Comparison of ENCODE assay signal across 29 cellular contexts in genomic region chr4:1779588-1780382, GRCh38. TPM values are rescaled to one million over a fixed set of nuclear protein-coding genes. Genes with fewer than 3 reads are reported as not detected.
DNase-seq lines count a peak whose midpoint lies in the region; ATAC-seq and TF ChIP-seq lines count a peak whose summit lies in the region.
"Had no signal": no experiment of that assay in that cellular context is flagged by ENCODE, and none has a peak within 500 bp of the region (broad histone marks: within the 10 kb centered on the region; RNA-seq: fewer than 3 reads in every experiment).

No MANE protein-coding gene starts in this region.

- intact Hi-C loops in PC-9 (cut with micrococcal nuclease; ENCODE audit: unreplicated experiment), result loop anchor here (5.0 kb wide), 1 partner anchor 52 kb away; no protein-coding TSS in a partner anchor

- no peak overlapping the region for H3T11ph ChIP-seq in H9 (ENCODE audit: low read length)

- no peak overlapping the region for H2BK12ac ChIP-seq in H9 (ENCODE audit: insufficient read length, low read depth, low read length)
- peak overlapping the region; percentile 100 for H2BK12ac ChIP-seq in neuronal stem cell (ENCODE audit: low read length)

- no peaks in the 10 kb centered on the region for H3K79me1 ChIP-seq in H9 (ENCODE audit: insufficient read depth, low read depth, low read length, poor library complexity, severe bottlenecking)
- no peaks in the 10 kb centered on the region for H3K79me1 ChIP-seq in neuronal stem cell (ENCODE audit: low read depth, low read length)

- CTCF ChIA-PET in PC-9 (lab: Charles Lee), result no interaction called here

- H3K9me2 ChIP-seq in PC-9 (ENCODE audit: insufficient read depth) (no peaks in the 10 kb centered on the region), MM.1S (replicated peaks; ENCODE audit: insufficient read depth, low read length) (no peaks in the 10 kb centered on the region)

- H3K4me2 ChIP-seq in H9 (ENCODE audit: insufficient read depth, insufficient read length, low read length) (no peak overlapping the region), PC-9 (no peak overlapping the region), neuronal stem cell (ENCODE audit: insufficient read depth, low read length, poor library complexity, severe bottlenecking) (no peak overlapping the region), MM.1S (ENCODE audit: low read depth, low read length) (no peak overlapping the region)

- no peaks in the 10 kb centered on the region for H3K9me3 Mint-ChIP-seq in H9
- no peaks in the 10 kb centered on the region for H3K9me3 Mint-ChIP-seq in activated T-cell treated with anti-CD3 and anti-CD28 coated beads, Interleukin-2, amount 50 U/mL, for 4 hours
- H3K9me3 Mint-ChIP-seq: CD8-positive, alpha-beta T cell had no signal

- no peak overlapping the region for H3K4me3 Mint-ChIP-seq in H9
- no peak overlapping the region for H3K4me3 Mint-ChIP-seq in activated T-cell treated with anti-CD3 and anti-CD28 coated beads, Interleukin-2, amount 50 U/mL, for 4 hours
- H3K4me3 Mint-ChIP-seq: CD8-positive, alpha-beta T cell had no signal

- H3K27ac ChIP-seq in H9 (ENCODE audit: insufficient read length, low read depth, low read length) (no peak overlapping the region), PC-9 (no peak overlapping the region), ectodermal cell (ENCODE audit: insufficient read depth, low read depth, low read length, poor library complexity, severe bottlenecking) (peak overlapping the region; percentile 8), neuronal stem cell (replicated peaks; ENCODE audit: low read length) (no peak overlapping the region), MM.1S (ENCODE audit: low read length) (no peak overlapping the region)
- H3K27ac ChIP-seq: C4-2B, Peyer's patch, SK-N-MC had no signal

- no peak overlapping the region; the same call in 1 of the 2 replicates for H3K14ac ChIP-seq in H9 (ENCODE audit: insufficient read depth, low read length)
- H3K14ac ChIP-seq in neuronal stem cell (ENCODE audit: low read length), result no peak overlapping the region

- peaks cover 24 to 33% of the 10 kb centered on the region in 2 experiments for H3K4me1 Mint-ChIP-seq in H9
- H3K4me1 Mint-ChIP-seq in activated T-cell treated with anti-CD3 and anti-CD28 coated beads, Interleukin-2, amount 50 U/mL, for 4 hours (ENCODE audit: low read depth), result no peaks in the 10 kb centered on the region

- H3K9ac ChIP-seq in H9 (ENCODE audit: extremely low read depth, insufficient read length, low read length) (no peak overlapping the region), neuronal stem cell (ENCODE audit: low read depth, low read length, poor library complexity) (peak overlapping the region; percentile 60), MM.1S (ENCODE audit: low read length) (no peak overlapping the region)

- H3K23ac ChIP-seq in H9 (ENCODE audit: insufficient read length, low read depth, low read length), result no peak overlapping the region
- H3K23ac ChIP-seq in neuronal stem cell (ENCODE audit: low read depth, low read length, poor library complexity), result peak overlapping the region; percentile 80

- H3K4me1 ChIP-seq in H9 (ENCODE audit: insufficient read depth, low read length) (peaks cover 2% of the 10 kb centered on the region; the same call in 1 of the 2 replicates), PC-9 (replicated peaks; ENCODE audit: insufficient read depth) (peaks cover 57% of the 10 kb centered on the region), ectodermal cell (ENCODE audit: control insufficient read depth, insufficient read depth, low read length) (peaks cover 48% of the 10 kb centered on the region), neuronal stem cell (ENCODE audit: control insufficient read depth in 2 of 2, insufficient read depth in 1 of 2, low read depth in 1 of 2, low read length in 2 of 2) (peaks cover 40 to 57% of the 10 kb centered on the region in 2 donors), MM.1S (ENCODE audit: low read length) (no peaks in the 10 kb centered on the region)
- H3K4me1 ChIP-seq: Peyer's patch had no signal

- no peak for DNase-seq in H9
- DNase-seq in PC-9, result peak; percentile 48 to 81
- DNase-seq in neuronal stem cell (ENCODE audit: low spot score), result no peak
- DNase-seq in activated T-cell treated with anti-CD3 and anti-CD28 coated beads, Interleukin-2, amount 50 U/mL, for 4 hours, result no peak
- no peak for DNase-seq in central memory CD4-positive, alpha-beta T cell
- no peak for DNase-seq in MM.1S
- DNase-seq: Caco-2; CD8-positive, alpha-beta T cell; DMS79; EL; GDM1; GOT3; IMR-90; KG1; NCI-H1092; NCI-H1417 treated with DMSO at 0.1 percent for 48 hours; NCI-H187; NCI-H2081 treated with DMSO at 0.1 percent for 48 hours; NCI-H226; NCI-H510A; NCI-H69; Peyer's patch; SIG-M5 had no signal

- H4K91ac ChIP-seq in H9 (ENCODE audit: insufficient read length, low read depth, low read length), result no peak overlapping the region
- peak overlapping the region; percentile 85 for H4K91ac ChIP-seq in neuronal stem cell (ENCODE audit: low read depth, low read length, poor library complexity)

- H3K4me3 ChIP-seq in PC-9 (no peak overlapping the region), ectodermal cell (ENCODE audit: insufficient read depth, low read depth, low read length) (no peak overlapping the region), neuronal stem cell (ENCODE audit: low read length in 2 of 2) (no peak overlapping the region), MM.1S (ENCODE audit: low read length) (no peak overlapping the region)
- H3K4me3 ChIP-seq: GM12878, Peyer's patch, SK-N-MC had no signal

- H2BK120ac ChIP-seq in H9 (ENCODE audit: low read depth, low read length, poor library complexity, severe bottlenecking) (no peak overlapping the region), neuronal stem cell (ENCODE audit: low read depth, low read length) (peak overlapping the region; percentile 95)

- H3F3A ChIP-seq in PC-9 (ENCODE audit: insufficient read depth, low read depth), result peaks cover 14% of the 10 kb centered on the region; the same call in 1 of the 2 replicates
- H3F3A ChIP-seq in MM.1S (ENCODE audit: insufficient read depth, low read length), result no peaks in the 10 kb centered on the region

- H2BK15ac ChIP-seq in H9 (ENCODE audit: low read depth, low read length) (no peak overlapping the region), neuronal stem cell (ENCODE audit: low read length) (peak overlapping the region; percentile 98)

- H3K9me3 ChIP-seq in H9 (ENCODE audit: control insufficient read depth, low read depth, low read length), result no peaks in the 10 kb centered on the region
- H3K9me3 ChIP-seq in PC-9 (ENCODE audit: insufficient read depth, low read depth), result no peaks in the 10 kb centered on the region
- no peaks in the 10 kb centered on the region for H3K9me3 ChIP-seq in ectodermal cell (ENCODE audit: control insufficient read depth, low read length)
- H3K9me3 ChIP-seq in neuronal stem cell (replicated peaks in 1 of 2; ENCODE audit: control insufficient read depth in 2 of 2, insufficient read depth in 1 of 2, low read depth in 1 of 2, low read length in 2 of 2), result no peaks in the 10 kb centered on the region
- H3K9me3 ChIP-seq in MM.1S (replicated peaks; ENCODE audit: insufficient read depth, low read length), result no peaks in the 10 kb centered on the region
- H3K9me3 ChIP-seq: Caco-2, Peyer's patch had no signal

- H2AFZ ChIP-seq in H9 (ENCODE audit: low read length) (no peak overlapping the region), PC-9 (no peak overlapping the region), neuronal stem cell (ENCODE audit: low read length) (peak overlapping the region; percentile 38), MM.1S (ENCODE audit: low read length) (no peak overlapping the region)

- H4K5ac ChIP-seq in H9 (ENCODE audit: insufficient read length, low read depth, low read length), result no peak overlapping the region

- no peaks in the 10 kb centered on the region for H3K36me3 Mint-ChIP-seq in H9 (ENCODE audit: insufficient read depth in 1 of 3, low read depth in 3 of 3)
- no peaks in the 10 kb centered on the region for H3K36me3 Mint-ChIP-seq in activated T-cell treated with anti-CD3 and anti-CD28 coated beads, Interleukin-2, amount 50 U/mL, for 4 hours (ENCODE audit: insufficient read depth)
- H3K36me3 Mint-ChIP-seq: CD8-positive, alpha-beta T cell had no signal

- TF ChIP-seq CTCF in H9 (conservative IDR thresholded peaks at IDR 0.05) (no peak), PC-9 (conservative IDR thresholded peaks at IDR 0.05) (no peak), MM.1S (IDR thresholded peaks at IDR 0.05; ENCODE audit: low read length) (no peak)

- no peak overlapping the region for H4K8ac ChIP-seq in H9 (replicated peaks; ENCODE audit: insufficient read length, low read depth, low read length)
- no peak overlapping the region for H4K8ac ChIP-seq in neuronal stem cell (ENCODE audit: low read depth, low read length)

- WGBS in H9 (ENCODE audit: extremely low coverage, insufficient read length, low lambda C conversion rate), result no CpG with 5 or more reads among the region's 18 CpGs
- 84 to 87% methylated on average over 18 of the region's 18 CpGs for WGBS in ectodermal cell, 2 experiments
- no CpG with 5 or more reads among the region's 18 CpGs for WGBS in neuronal stem cell (ENCODE audit: extremely low coverage in 2 of 2, insufficient read length in 2 of 2, insufficient replicate concordance in 1 of 2), 2 donors

- H3K27me3 ChIP-seq in H9 (ENCODE audit: insufficient read depth, low read length), result no peaks in the 10 kb centered on the region
- H3K27me3 ChIP-seq in PC-9 (ENCODE audit: insufficient read depth, low read depth), result no peaks in the 10 kb centered on the region
- H3K27me3 ChIP-seq in ectodermal cell (ENCODE audit: control insufficient read depth, insufficient read depth, low read length, poor library complexity, severe bottlenecking), result no peaks in the 10 kb centered on the region
- peaks cover 0 to 4% (median 0%) of the 10 kb centered on the region in 3 experiments for H3K27me3 ChIP-seq in neuronal stem cell (ENCODE audit: control insufficient read depth in 3 of 3, insufficient read depth in 3 of 3, low read depth in 1 of 3, low read length in 3 of 3)
- H3K27me3 ChIP-seq in MM.1S (replicated peaks; ENCODE audit: insufficient read depth, low read length), result peaks cover 89% of the 10 kb centered on the region
- H3K27me3 ChIP-seq: Peyer's patch had no signal

- H2AK5ac ChIP-seq in H9 (ENCODE audit: insufficient read length, low read length) (no peak overlapping the region), neuronal stem cell (ENCODE audit: low read depth, low read length) (peak overlapping the region; percentile 100)

- H3K18ac ChIP-seq in H9 (ENCODE audit: insufficient read length, low read depth, low read length) (no peak overlapping the region), neuronal stem cell (ENCODE audit: low read length) (peak overlapping the region; percentile 99)

- H3K56ac ChIP-seq in H9 (ENCODE audit: insufficient read length, low read depth, low read length), result no peak overlapping the region

- H2BK20ac ChIP-seq in H9 (ENCODE audit: low read depth, low read length, poor library complexity, severe bottlenecking), result no peak overlapping the region

- ATAC-seq in activated T-cell treated with anti-CD3 and anti-CD28 coated beads, Interleukin-2, amount 50 U/mL, for 4 hours, result no peak
- ATAC-seq in HG02981 (IDR thresholded peaks at IDR 0.05; ENCODE audit: unreplicated experiment), result no peak
- ATAC-seq: CD8-positive, alpha-beta T cell; GM12878 had no signal

- no peaks in the 10 kb centered on the region for H3K36me3 ChIP-seq in PC-9 (ENCODE audit: low read depth)
- no peaks in the 10 kb centered on the region for H3K36me3 ChIP-seq in ectodermal cell (ENCODE audit: control insufficient read depth, insufficient read depth, low read length)
- H3K36me3 ChIP-seq in neuronal stem cell (replicated peaks in 1 of 2; ENCODE audit: control insufficient read depth in 2 of 2, insufficient read depth in 2 of 2, low read length in 2 of 2), result no peaks in the 10 kb centered on the region
- H3K36me3 ChIP-seq in MM.1S (replicated peaks; ENCODE audit: insufficient read depth, low read length), result no peaks in the 10 kb centered on the region
- H3K36me3 ChIP-seq: Peyer's patch had no signal

- H3K79me2 ChIP-seq in H9 (ENCODE audit: insufficient read depth, low read length) (no peaks in the 10 kb centered on the region), PC-9 (ENCODE audit: low read depth) (no peaks in the 10 kb centered on the region), MM.1S (ENCODE audit: low read length) (no peaks in the 10 kb centered on the region)

- H4K20me1 ChIP-seq in H9 (ENCODE audit: control insufficient read depth, insufficient read depth, insufficient read length), result no peaks in the 10 kb centered on the region
- H4K20me1 ChIP-seq in PC-9 (ENCODE audit: insufficient read depth), result no peaks in the 10 kb centered on the region
- no peaks in the 10 kb centered on the region for H4K20me1 ChIP-seq in MM.1S (ENCODE audit: insufficient read depth, low read length)

- H3K27me3 Mint-ChIP-seq in H9 (ENCODE audit: low read depth), result peaks cover 2% of the 10 kb centered on the region
- no peaks in the 10 kb centered on the region for H3K27me3 Mint-ChIP-seq in activated T-cell treated with anti-CD3 and anti-CD28 coated beads, Interleukin-2, amount 50 U/mL, for 4 hours (ENCODE audit: low read depth)

- no peak overlapping the region for H3K4ac ChIP-seq in H9 (ENCODE audit: low read depth, low read length)
- no peak overlapping the region for H3K4ac ChIP-seq in neuronal stem cell (ENCODE audit: low read length)

- POLR2A ChIA-PET in PC-9 (lab: Charles Lee; ENCODE audit: unreplicated experiment), result no interaction called here

- no peaks in the 10 kb centered on the region for H3K23me2 ChIP-seq in H9 (ENCODE audit: insufficient read length, low read depth, low read length, poor library complexity, severe bottlenecking)

- peak overlapping the region in 2 of 3 experiments; percentile 69 to 77; a peak in 4 of 7 replicates for H3K27ac Mint-ChIP-seq in H9
- H3K27ac Mint-ChIP-seq: CD8-positive, alpha-beta T cell had no signal

- H2BK5ac ChIP-seq in H9 (ENCODE audit: insufficient read length, low read length) (no peak overlapping the region), neuronal stem cell (ENCODE audit: low read length) (peak overlapping the region; percentile 93)

- no TSS peak for BruUV-seq in PC-9 (replicated peaks; lab: Mats Ljungman, UMichigan)

RNA-seq across cellular contexts. Expression of gene FGFR3, which starts 13.3 kb away (rescaled TPM):
- 75.7 and 81.2 TPM in 2 replicates for total RNA-seq in H9 (2021)
- 8.2 and 10.6 TPM in 2 replicates for total RNA-seq in PC-9 (2021)
- 89.9 TPM for polyA plus RNA-seq in ectodermal cell (2013, experiment 1 of 4)
- polyA plus RNA-seq in ectodermal cell (2013, experiment 2 of 4), result 72.5 TPM
- polyA plus RNA-seq in ectodermal cell (2013, experiment 3 of 4), result 77.8 TPM
- polyA plus RNA-seq in ectodermal cell (2013, experiment 4 of 4), result 77.4 TPM
- polyA plus RNA-seq in neuronal stem cell (2013, experiment 1 of 2), result 7.2 TPM
- 7.6 TPM for polyA plus RNA-seq in neuronal stem cell (2013, experiment 2 of 2)
- under 1 TPM; 0.08 to 0.30 (median 0.29) TPM for total RNA-seq in activated T-cell treated with anti-CD3 and anti-CD28 coated beads, Interleukin-2, amount 50 U/mL, for 4 hours
- total RNA-seq: CD8-positive, alpha-beta T cell; OCI-LY7 had no signal

RNA-seq across cellular contexts. Expression of gene TACC3, which starts 58.5 kb away (rescaled TPM):
- 150 and 156 TPM in 2 replicates for total RNA-seq in H9 (2021)
- 134 TPM in 2 replicates for total RNA-seq in PC-9 (2021)
- polyA plus RNA-seq in ectodermal cell (2013, experiment 1 of 4), result 159 TPM
- 136 TPM for polyA plus RNA-seq in ectodermal cell (2013, experiment 2 of 4)
- 143 TPM for polyA plus RNA-seq in ectodermal cell (2013, experiment 3 of 4)
- 141 TPM for polyA plus RNA-seq in ectodermal cell (2013, experiment 4 of 4)
- polyA plus RNA-seq in neuronal stem cell (2013, experiment 1 of 2), result 110 TPM
- 108 TPM for polyA plus RNA-seq in neuronal stem cell (2013, experiment 2 of 2)
- total RNA-seq in activated T-cell treated with anti-CD3 and anti-CD28 coated beads, Interleukin-2, amount 50 U/mL, for 4 hours, result 10 to 100 TPM; 53.1 to 75.0 (median 69.3) TPM

RNA-seq across cellular contexts. Expression of gene TMEM129, which starts 58.7 kb away (rescaled TPM):
- total RNA-seq in H9 (2021) (27.3 and 30.4 TPM in 2 replicates), PC-9 (2021) (41.2 and 52.5 TPM in 2 replicates)
- polyA plus RNA-seq in ectodermal cell (2013, experiment 1 of 4), result 32.5 TPM
- polyA plus RNA-seq in ectodermal cell (2013, experiment 2 of 4), result 31.7 TPM
- 31.6 TPM for polyA plus RNA-seq in ectodermal cell (2013, experiment 3 of 4)
- 32.7 TPM for polyA plus RNA-seq in ectodermal cell (2013, experiment 4 of 4)
- polyA plus RNA-seq in neuronal stem cell (2013, experiment 1 of 2), result 28.3 TPM
- polyA plus RNA-seq in neuronal stem cell (2013, experiment 2 of 2), result 26.4 TPM
- total RNA-seq in activated T-cell treated with anti-CD3 and anti-CD28 coated beads, Interleukin-2, amount 50 U/mL, for 4 hours, result 10 to 100 TPM; 17.4 to 21.8 (median 17.6) TPM

Comparison
In these comparisons a context has a peak if more than half of its experiments do, and no peak if none do; other contexts are left out.
1. DNase-seq: peak in PC-9 (2 of 2); none in H9 (single experiment), neuronal stem cell (single experiment), activated T-cell treated with anti-CD3 and anti-CD28 coated beads, Interleukin-2, amount 50 U/mL, for 4 hours (single experiment), central memory CD4-positive, alpha-beta T cell (single experiment) and MM.1S (single experiment).